Comparison of ENCODE assay signal across 15 cellular contexts in genomic region chr1:24020470-24020869, GRCh38. TPM values are rescaled to one million over a fixed set of nuclear protein-coding genes. Genes with fewer than 3 reads are reported as not detected.
A peak's percentile ranks its signal among the peaks of the same experiment; 100 is the strongest.
DNase-seq lines count a peak whose midpoint lies in the region; ATAC-seq and TF ChIP-seq lines count a peak whose summit lies in the region.
"Had no signal": no experiment of that assay in that cellular context is flagged by ENCODE, and none has a peak within 500 bp of the region (broad histone marks: within the 10 kb centered on the region; RNA-seq: fewer than 3 reads in every experiment).

No MANE protein-coding gene starts in this region.

- no peak for TF ChIP-seq CTCF in right atrium auricular region (IDR thresholded peaks at IDR 0.05)
- TF ChIP-seq CTCF in hepatocyte (IDR thresholded peaks at IDR 0.05; ENCODE audit: poor library complexity), result no peak
- no peak for TF ChIP-seq CTCF in gastrocnemius medialis (IDR thresholded peaks at IDR 0.05 in 4 of 5, conservative IDR thresholded peaks at IDR 0.05 in 1 of 5)

- intact Hi-C loops in cardiac septum (cut with DNase I) (loop anchor here (2.0 kb wide), 1 partner anchor 62 kb away; the partner anchor contains the start of gene PNRC2), gastrocnemius medialis (cut with DNase I; ENCODE audit: low total_unique reads) (no loop called here), head of caudate nucleus (cut with DNase I) (no loop called here)

- no peak overlapping the region for H3K4me3 Mint-ChIP-seq in activated CD8-positive, alpha-beta memory T cell treated with anti-CD3 and anti-CD28 coated beads, Interleukin-2, amount 10 ng/mL, durations not matched to agents 7 days and 5 days
- H3K4me3 Mint-ChIP-seq: activated B cell treated with CpG ODN at 0.5 μM for 24 hours; activated naive CD8-positive, alpha-beta T cell treated with anti-CD3 and anti-CD28 coated beads, Interleukin-2, amount 10 ng/mL, durations not matched to agents 7 days and 5 days; dendritic cell treated with granulocyte-macrophage colony-stimulating factor and Interleukin-4, amounts not matched to agents 40 ng/mL and 50 ng/mL, for 4 days had no signal

- no peak for TF ChIP-seq POLR2A in gastrocnemius medialis (IDR thresholded peaks at IDR 0.05)

- H3K4me1 ChIP-seq in right atrium auricular region (peaks cover 0 to 68% of the 10 kb centered on the region in 2 donors), hepatocyte (ENCODE audit: insufficient read depth) (peaks cover 58% of the 10 kb centered on the region), gastrocnemius medialis (peaks cover 52% of the 10 kb centered on the region in 2 donors)

- H3K36me3 ChIP-seq in right atrium auricular region (no peaks in the 10 kb centered on the region), hepatocyte (replicated peaks; ENCODE audit: insufficient read depth, low read depth) (no peaks in the 10 kb centered on the region), gastrocnemius medialis (no peaks in the 10 kb centered on the region)

- H3K27me3 Mint-ChIP-seq in activated CD8-positive, alpha-beta memory T cell treated with anti-CD3 and anti-CD28 coated beads, Interleukin-2, amount 10 ng/mL, durations not matched to agents 7 days and 5 days, result peaks cover 18% of the 10 kb centered on the region
- H3K27me3 Mint-ChIP-seq: dendritic cell treated with granulocyte-macrophage colony-stimulating factor and Interleukin-4, amounts not matched to agents 40 ng/mL and 50 ng/mL, for 4 days had no signal

- no peak overlapping the region for H3K27ac Mint-ChIP-seq in activated CD8-positive, alpha-beta memory T cell treated with anti-CD3 and anti-CD28 coated beads, Interleukin-2, amount 10 ng/mL, durations not matched to agents 7 days and 5 days
- H3K27ac Mint-ChIP-seq: activated B cell treated with CpG ODN at 0.5 μM for 24 hours; activated naive CD8-positive, alpha-beta T cell treated with anti-CD3 and anti-CD28 coated beads, Interleukin-2, amount 10 ng/mL, durations not matched to agents 7 days and 5 days; dendritic cell treated with granulocyte-macrophage colony-stimulating factor and Interleukin-4, amounts not matched to agents 40 ng/mL and 50 ng/mL, for 4 days had no signal

- no peaks in the 10 kb centered on the region for H3K9me3 ChIP-seq in right atrium auricular region
- no peaks in the 10 kb centered on the region for H3K9me3 ChIP-seq in hepatocyte (ENCODE audit: low read depth)
- no peaks in the 10 kb centered on the region for H3K9me3 ChIP-seq in gastrocnemius medialis

- no peaks in the 10 kb centered on the region for H3K9me3 Mint-ChIP-seq in activated CD8-positive, alpha-beta memory T cell treated with anti-CD3 and anti-CD28 coated beads, Interleukin-2, amount 10 ng/mL, durations not matched to agents 7 days and 5 days (ENCODE audit: low read depth)
- H3K9me3 Mint-ChIP-seq: activated B cell treated with CpG ODN at 0.5 μM for 24 hours; activated naive CD8-positive, alpha-beta T cell treated with anti-CD3 and anti-CD28 coated beads, Interleukin-2, amount 10 ng/mL, durations not matched to agents 7 days and 5 days; dendritic cell treated with granulocyte-macrophage colony-stimulating factor and Interleukin-4, amounts not matched to agents 40 ng/mL and 50 ng/mL, for 4 days had no signal

- H3K4me3 ChIP-seq in right atrium auricular region, result no peak overlapping the region
- H3K4me3 ChIP-seq in hepatocyte, result no peak overlapping the region
- no peak overlapping the region for H3K4me3 ChIP-seq in gastrocnemius medialis

- no peaks in the 10 kb centered on the region for H3K4me1 Mint-ChIP-seq in activated CD8-positive, alpha-beta memory T cell treated with anti-CD3 and anti-CD28 coated beads, Interleukin-2, amount 10 ng/mL, durations not matched to agents 7 days and 5 days
- H3K4me1 Mint-ChIP-seq: activated naive CD8-positive, alpha-beta T cell treated with anti-CD3 and anti-CD28 coated beads, Interleukin-2, amount 10 ng/mL, durations not matched to agents 7 days and 5 days had no signal

- H3K27ac ChIP-seq in right atrium auricular region (peak overlapping the region; percentile 88 to 96), hepatocyte (peak overlapping the region; percentile 95), gastrocnemius medialis (peak overlapping the region; percentile 84 to 89 (median 89))

- no peak overlapping the region for H2AFZ ChIP-seq in hepatocyte

- H3K27me3 ChIP-seq in right atrium auricular region (no peaks in the 10 kb centered on the region), hepatocyte (no peaks in the 10 kb centered on the region), gastrocnemius medialis (no peaks in the 10 kb centered on the region)

- no peak overlapping the region for H3K4me2 ChIP-seq in hepatocyte

- in situ Hi-C loops in gastrocnemius medialis (cut with MboI; ENCODE audit: low sequenced_read_pairs in 4 of 4), result no loop called here

- ATAC-seq in gastrocnemius medialis (no peak), HG03095 (IDR thresholded peaks at IDR 0.05; ENCODE audit: unreplicated experiment) (no peak)
- no peak for ATAC-seq in activated CD8-positive, alpha-beta memory T cell treated with anti-CD3 and anti-CD28 coated beads, Interleukin-2, amount 10 ng/mL, durations not matched to agents 7 days and 5 days

- H3K79me2 ChIP-seq in hepatocyte, result no peaks in the 10 kb centered on the region

- CTCF ChIA-PET in activated CD8-positive, alpha-beta memory T cell treated with anti-CD3 and anti-CD28 coated beads, Interleukin-2, amount 10 ng/mL, durations not matched to agents 7 days and 5 days (lab: Charles Lee), result interaction anchor here (1.0 to 1.5 kb wide), 2 partner anchors 48 to 92 kb away, joined by 3 read pairs; partner anchors contain the start of gene MYOM3

- no peak for DNase-seq in right atrium auricular region (ENCODE audit: low spot score)
- DNase-seq in cardiac septum (ENCODE audit: low spot score), result no peak
- DNase-seq in hepatocyte (ENCODE audit: low spot score), result no peak
- DNase-seq in gastrocnemius medialis, result no peak
- no peak for DNase-seq in HT-29 (ENCODE audit: low spot score)
- DNase-seq in head of caudate nucleus, result no peak
- DNase-seq in activated CD8-positive, alpha-beta memory T cell treated with anti-CD3 and anti-CD28 coated beads, Interleukin-2, amount 10 ng/mL, durations not matched to agents 7 days and 5 days, result no peak
- DNase-seq: activated B cell treated with CpG ODN at 0.5 μM for 24 hours; activated naive CD8-positive, alpha-beta T cell treated with anti-CD3 and anti-CD28 coated beads, Interleukin-2, amount 10 ng/mL, durations not matched to agents 7 days and 5 days; DMS 273 treated with DMSO at 0.1 percent for 48 hours; NCI-H1105 treated with DMSO at 0.1 percent for 48 hours; NCI-H2227 treated with DMSO at 0.1 percent for 48 hours; stimulated activated naive CD4-positive, alpha-beta T cell had no signal

- WGBS in hepatocyte (ENCODE audit: low lambda C conversion rate, missing lambda C conversion rate), result 94% methylated on average over 3 of the region's 3 CpGs

- H3K9me2 ChIP-seq in hepatocyte (replicated peaks; ENCODE audit: insufficient read depth), result no peaks in the 10 kb centered on the region

- H4K20me1 ChIP-seq in hepatocyte (ENCODE audit: insufficient read depth, poor library complexity, severe bottlenecking), result no peaks in the 10 kb centered on the region

- no peaks in the 10 kb centered on the region for H3K36me3 Mint-ChIP-seq in activated CD8-positive, alpha-beta memory T cell treated with anti-CD3 and anti-CD28 coated beads, Interleukin-2, amount 10 ng/mL, durations not matched to agents 7 days and 5 days
- H3K36me3 Mint-ChIP-seq: activated naive CD8-positive, alpha-beta T cell treated with anti-CD3 and anti-CD28 coated beads, Interleukin-2, amount 10 ng/mL, durations not matched to agents 7 days and 5 days had no signal

RNA-seq across cellular contexts. Expression of gene SRSF10, which starts 40.3 kb away (rescaled TPM):
- 10 to 100 TPM; 38.6 to 43.1 TPM for total RNA-seq in right atrium auricular region
- 63.4 TPM for total RNA-seq in cardiac septum
- 125 and 127 TPM in 2 replicates for total RNA-seq in hepatocyte
- polyA plus RNA-seq in hepatocyte, result 113 and 131 TPM in 2 replicates
- total RNA-seq in gastrocnemius medialis, result 10 to 100 TPM; 20.4 to 49.9 (median 26.5) TPM
- total RNA-seq in HT-29 (2014; rRNA removed; shearing (Covaris generic)), result 140 and 147 TPM in 2 replicates
- total RNA-seq in activated CD8-positive, alpha-beta memory T cell treated with anti-CD3 and anti-CD28 coated beads, Interleukin-2, amount 10 ng/mL, durations not matched to agents 7 days and 5 days, result 100 to 1,000 TPM; 221 to 226 TPM
